ENCODE assay signal across 31 cellular contexts in the genomic region with DNA sequence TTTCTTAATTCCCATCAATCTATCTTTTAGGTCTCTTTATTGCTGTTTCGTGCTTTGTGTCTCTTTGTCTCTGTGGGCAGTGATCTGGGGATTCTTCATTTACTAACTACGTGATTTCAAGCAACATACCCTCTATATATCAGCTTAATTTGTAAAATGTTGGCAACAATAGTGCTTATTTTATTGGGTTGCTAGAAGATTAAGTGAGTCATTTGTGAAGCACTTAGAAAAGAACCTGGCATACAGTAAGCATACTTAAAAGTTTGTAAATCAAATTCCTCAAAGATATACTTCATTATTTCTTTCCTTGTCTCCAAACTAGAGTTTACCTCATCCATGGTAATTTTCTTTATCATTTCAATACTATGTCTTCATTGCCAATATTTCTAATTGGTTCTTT.
A peak's percentile ranks its signal among the peaks of the same experiment; 100 is the strongest.
DNase-seq lines count a peak whose midpoint lies in the region; ATAC-seq and TF ChIP-seq lines count a peak whose summit lies in the region.
"Had no signal": no experiment of that assay in that cellular context is flagged by ENCODE, and none has a peak within 500 bp of the region (broad histone marks: within the 10 kb centered on the region; RNA-seq: fewer than 3 reads in every experiment).

No MANE protein-coding gene starts in this region.

- no peaks in the 10 kb centered on the region for H3K27me3 ChIP-seq in tibial nerve
- H3K27me3 ChIP-seq: body of pancreas, esophagus muscularis mucosa, upper lobe of left lung had no signal

- ATAC-seq in stimulated activated naive B cell treated with anti-CD40 and anti-IgM and Interleukin-4, amounts not matched to agents 10 μg/mL and 1 μg/mL and 100 μg/mL, for 72 hours (replicated peaks): no peak
- ATAC-seq: activated T-helper 17 cell treated with anti-CD3 and anti-CD28 coated beads, Interleukin-2, amount 50 U/mL, for 72 hours; body of pancreas; left colon had no signal

- no peak for TF ChIP-seq EP300 in tibial nerve (IDR thresholded peaks at IDR 0.05)

- no peaks in the 10 kb centered on the region for H3K9me3 ChIP-seq in tibial nerve
- H3K9me3 ChIP-seq: body of pancreas, esophagus muscularis mucosa, upper lobe of left lung had no signal

- TF ChIP-seq POLR2A in tibial nerve (IDR thresholded peaks at IDR 0.05): no peak

- no peaks in the 10 kb centered on the region for H3K36me3 ChIP-seq in tibial nerve
- H3K36me3 ChIP-seq: esophagus muscularis mucosa, upper lobe of left lung had no signal

- no peaks in the 10 kb centered on the region for H3K36me3 Mint-ChIP-seq in immature natural killer cell
- H3K36me3 Mint-ChIP-seq in stimulated activated naive B cell treated with anti-CD40 and anti-IgM and Interleukin-4, amounts not matched to agents 10 μg/mL and 1 μg/mL and 100 μg/mL, for 72 hours: no peaks in the 10 kb centered on the region
- H3K36me3 Mint-ChIP-seq: activated CD4-positive, alpha-beta memory T cell treated with anti-CD3 and anti-CD28 coated beads for 36 hours; activated naive CD4-positive, alpha-beta T cell treated with anti-CD3 and anti-CD28 coated beads, Interleukin-2, amount 50 U/mL, for 24 hours had no signal

- CTCF ChIA-PET in RWPE1 (lab: Yijun Ruan, JAX): interaction anchor here (0.6 kb wide), 1 partner anchor 616 kb away, joined by 5 read pairs; no protein-coding TSS in a partner anchor

- no peak overlapping the region for H3K4me3 ChIP-seq in cardiac fibroblast (replicated peaks in 1 of 2; ENCODE audit: low read depth in 2 of 2, low read length in 2 of 2)
- H3K4me3 ChIP-seq in tibial nerve: no peak overlapping the region
- H3K4me3 ChIP-seq: body of pancreas, esophagus muscularis mucosa, smooth muscle cell, upper lobe of left lung had no signal

- peaks cover 0 to 14% (median under 1%) of the 10 kb centered on the region in 6 donors for H3K9me3 Mint-ChIP-seq in immature natural killer cell
- H3K9me3 Mint-ChIP-seq in stimulated activated naive B cell treated with anti-CD40 and anti-IgM and Interleukin-4, amounts not matched to agents 10 μg/mL and 1 μg/mL and 100 μg/mL, for 72 hours: peaks cover 0 to 2% of the 10 kb centered on the region in 2 donors
- H3K9me3 Mint-ChIP-seq: activated B cell treated with CpG ODN at 0.5 μM for 24 hours; activated CD4-positive, alpha-beta memory T cell treated with anti-CD3 and anti-CD28 coated beads for 36 hours; activated naive CD4-positive, alpha-beta T cell treated with anti-CD3 and anti-CD28 coated beads, Interleukin-2, amount 50 U/mL, for 24 hours had no signal

- no peaks in the 10 kb centered on the region for H3K27me3 Mint-ChIP-seq in immature natural killer cell (ENCODE audit: low read depth in 3 of 3)
- H3K27me3 Mint-ChIP-seq in stimulated activated naive B cell treated with anti-CD40 and anti-IgM and Interleukin-4, amounts not matched to agents 10 μg/mL and 1 μg/mL and 100 μg/mL, for 72 hours: no peaks in the 10 kb centered on the region
- H3K27me3 Mint-ChIP-seq: activated B cell treated with CpG ODN at 0.5 μM for 24 hours; activated CD4-positive, alpha-beta memory T cell treated with anti-CD3 and anti-CD28 coated beads for 36 hours; activated naive CD4-positive, alpha-beta T cell treated with anti-CD3 and anti-CD28 coated beads, Interleukin-2, amount 50 U/mL, for 24 hours; activated T-helper 17 cell treated with anti-CD3 and anti-CD28 coated beads, Interleukin-2, amount 50 U/mL, for 72 hours had no signal

- WGBS in tibial nerve, 2 donors: 61 to 71% methylated on average over 2 of the region's 2 CpGs

- no peak overlapping the region for H3K4me3 Mint-ChIP-seq in immature natural killer cell
- no peak overlapping the region for H3K4me3 Mint-ChIP-seq in stimulated activated naive B cell treated with anti-CD40 and anti-IgM and Interleukin-4, amounts not matched to agents 10 μg/mL and 1 μg/mL and 100 μg/mL, for 72 hours
- H3K4me3 Mint-ChIP-seq: activated B cell treated with CpG ODN at 0.5 μM for 24 hours; activated CD4-positive, alpha-beta memory T cell treated with anti-CD3 and anti-CD28 coated beads for 36 hours; activated naive CD4-positive, alpha-beta T cell treated with anti-CD3 and anti-CD28 coated beads, Interleukin-2, amount 50 U/mL, for 24 hours; activated T-helper 17 cell treated with anti-CD3 and anti-CD28 coated beads, Interleukin-2, amount 50 U/mL, for 72 hours had no signal

- no peak overlapping the region for H3K27ac ChIP-seq in RWPE1
- no peak overlapping the region for H3K27ac ChIP-seq in tibial nerve
- H3K27ac ChIP-seq: body of pancreas, C4-2B, esophagus muscularis mucosa, upper lobe of left lung had no signal

- DNase-seq in COLO829 (ENCODE audit: low spot score) (peak; percentile 2), RWPE1 (ENCODE audit: low spot score) (peak; percentile 8), cardiac fibroblast (ENCODE audit: low read depth in 2 of 2) (peak; percentile 68 to 69), kidney glomerular epithelial cell (lab: John Stamatoyannopoulos, UW) (peak; percentile 11), immature natural killer cell (no peak), tibial nerve (ENCODE audit: low spot score in 2 of 2) (no peak), NCI-H524 treated with DMSO at 0.1 percent for 48 hours (lab: John Stamatoyannopoulos, UW) (no peak)
- no peak for DNase-seq in stimulated activated naive B cell treated with anti-CD40 and anti-IgM and Interleukin-4, amounts not matched to agents 10 μg/mL and 1 μg/mL and 100 μg/mL, for 72 hours
- DNase-seq: ACHN; activated B cell treated with CpG ODN at 0.5 μM for 24 hours; activated CD4-positive, alpha-beta memory T cell treated with anti-CD3 and anti-CD28 coated beads for 36 hours; activated CD8-positive, alpha-beta memory T cell treated with anti-CD3 and anti-CD28 coated beads, Interleukin-2, amount 50 U/mL, for 48 hours; body of pancreas; glutamatergic neuron; left colon; mesenchymal stem cell; MM.1S; NCI-H1417 treated with DMSO at 0.1 percent for 48 hours; NCI-H2081 treated with DMSO at 0.1 percent for 48 hours; NCI-H446; OCI-M1; Right ventricle myocardium superior; stimulated activated CD4-positive, alpha-beta T cell treated with anti-CD3 and anti-CD28 coated beads, Interleukin-2, amount 100 ng/mL, for 24 hours; SW 1271; T1000; upper lobe of left lung had no signal

- H3K4me1 ChIP-seq in tibial nerve: no peaks in the 10 kb centered on the region
- H3K4me1 ChIP-seq: body of pancreas, esophagus muscularis mucosa, upper lobe of left lung had no signal

- no peak overlapping the region for H3K27ac Mint-ChIP-seq in immature natural killer cell
- H3K27ac Mint-ChIP-seq in stimulated activated naive B cell treated with anti-CD40 and anti-IgM and Interleukin-4, amounts not matched to agents 10 μg/mL and 1 μg/mL and 100 μg/mL, for 72 hours: no peak overlapping the region
- H3K27ac Mint-ChIP-seq: activated B cell treated with CpG ODN at 0.5 μM for 24 hours; activated CD4-positive, alpha-beta memory T cell treated with anti-CD3 and anti-CD28 coated beads for 36 hours; activated naive CD4-positive, alpha-beta T cell treated with anti-CD3 and anti-CD28 coated beads, Interleukin-2, amount 50 U/mL, for 24 hours; activated T-helper 17 cell treated with anti-CD3 and anti-CD28 coated beads, Interleukin-2, amount 50 U/mL, for 72 hours had no signal

- no peaks in the 10 kb centered on the region for H3K4me1 Mint-ChIP-seq in immature natural killer cell
- no peaks in the 10 kb centered on the region for H3K4me1 Mint-ChIP-seq in stimulated activated naive B cell treated with anti-CD40 and anti-IgM and Interleukin-4, amounts not matched to agents 10 μg/mL and 1 μg/mL and 100 μg/mL, for 72 hours
- H3K4me1 Mint-ChIP-seq: activated B cell treated with CpG ODN at 0.5 μM for 24 hours; activated naive CD4-positive, alpha-beta T cell treated with anti-CD3 and anti-CD28 coated beads, Interleukin-2, amount 50 U/mL, for 24 hours; activated T-helper 17 cell treated with anti-CD3 and anti-CD28 coated beads, Interleukin-2, amount 50 U/mL, for 72 hours had no signal

- no peak for TF ChIP-seq CTCF in RWPE1 (conservative IDR thresholded peaks at IDR 0.05; ENCODE audit: low read depth)
- TF ChIP-seq CTCF in cardiac fibroblast (IDR thresholded peaks at IDR 0.05; ENCODE audit: low read depth, low read length): no peak
- no peak for TF ChIP-seq CTCF in tibial nerve (IDR thresholded peaks at IDR 0.05)

- POLR2A ChIA-PET in RWPE1 (lab: Yijun Ruan, JAX; ENCODE audit: low non-redundant PET): no interaction called here

Comparison
In these comparisons a context has a peak if more than half of its experiments do, and no peak if none do; other contexts are left out.
1. DNase-seq: peak in COLO829 (single experiment), RWPE1 (single experiment), cardiac fibroblast (2 of 2) and kidney glomerular epithelial cell (single experiment); none in immature natural killer cell (0 of 3), tibial nerve (0 of 2), NCI-H524 treated with DMSO at 0.1 percent for 48 hours (single experiment) and stimulated activated naive B cell treated with anti-CD40 and anti-IgM and Interleukin-4, amounts not matched to agents 10 μg/mL and 1 μg/mL and 100 μg/mL, for 72 hours (single experiment).